Comparison of ENCODE assay signal across 8 cellular contexts in the genomic region with DNA sequence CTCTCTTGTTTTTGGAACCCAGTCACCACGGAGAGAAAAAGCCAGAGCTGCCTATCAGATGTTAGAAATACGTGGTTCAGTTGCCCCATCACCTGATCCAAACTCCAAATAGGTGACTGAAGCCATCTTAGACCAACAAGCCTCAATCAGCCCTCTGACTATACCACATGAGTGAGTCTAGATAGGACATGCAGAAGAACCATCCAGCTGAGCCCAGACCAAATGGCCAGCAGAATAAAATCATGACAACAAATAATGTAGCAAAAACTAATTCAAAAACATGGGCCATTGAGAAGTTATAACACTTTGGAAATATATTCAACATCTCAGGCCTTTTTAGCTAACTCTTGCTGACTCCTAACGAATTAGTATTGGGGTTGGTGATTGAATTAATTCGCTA.
"Had no signal": no experiment of that assay in that cellular context is flagged by ENCODE, and none has a peak within 500 bp of the region (broad histone marks: within the 10 kb centered on the region; RNA-seq: fewer than 3 reads in every experiment).

No MANE protein-coding gene starts in this region.

- ATAC-seq: K562 had no signal

- H3K4me1 ChIP-seq: HAP-1 had no signal

- DNase-seq: GOT3, H7, HFFc6, IMR-90, KG1 had no signal

- FAIRE-seq: K562 had no signal

- H3K36me3 ChIP-seq: HAP-1 had no signal

- H3K4me3 ChIP-seq: HAP-1, K562 had no signal

- H3K27ac ChIP-seq: HL-60 had no signal

- H3K9me3 ChIP-seq: HAP-1 had no signal
